Comparison of ENCODE assay signal across 12 cellular contexts in the genomic region with DNA sequence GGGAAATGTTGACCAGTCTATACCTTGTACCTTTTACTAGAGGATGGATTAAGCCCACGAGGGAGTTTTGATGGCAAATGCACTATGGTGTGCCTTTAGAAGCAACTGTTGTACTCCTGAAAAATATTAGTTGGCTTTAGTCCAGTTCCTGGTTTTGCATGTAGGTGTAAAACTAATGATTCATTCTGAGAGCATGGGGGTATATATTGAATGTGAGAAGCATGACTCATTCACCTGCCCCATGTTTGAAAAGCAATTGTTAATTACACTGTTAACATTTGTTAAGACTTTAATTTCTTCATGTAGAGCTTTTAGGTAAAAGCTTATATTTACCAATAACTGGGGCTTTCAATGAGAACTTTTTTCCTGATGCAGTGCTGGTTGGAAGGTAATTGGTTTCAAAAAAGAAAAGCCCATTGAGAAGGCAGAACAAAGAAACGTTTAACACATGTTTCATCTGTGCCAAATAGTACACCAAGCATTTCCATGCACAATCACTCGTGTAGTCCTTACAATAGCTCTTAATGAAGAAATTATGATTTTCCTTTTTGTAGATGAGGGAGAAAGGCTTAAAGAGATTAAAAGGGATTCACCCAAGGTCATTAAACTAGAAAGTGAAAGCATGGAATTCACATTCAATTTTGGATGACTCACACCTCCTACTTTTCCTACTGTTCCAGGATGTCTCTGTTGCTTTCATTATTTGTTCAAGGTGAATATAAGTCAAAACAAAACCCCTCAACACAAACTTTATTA.
DNase-seq lines count a peak whose midpoint lies in the region; ATAC-seq and TF ChIP-seq lines count a peak whose summit lies in the region.
"Had no signal": no experiment of that assay in that cellular context is flagged by ENCODE, and none has a peak within 500 bp of the region (broad histone marks: within the 10 kb centered on the region; RNA-seq: fewer than 3 reads in every experiment).

No MANE protein-coding gene starts in this region.

- no peak for DNase-seq in activated T-cell treated with anti-CD3 and anti-CD28 coated beads, Interleukin-2, amount 50 U/mL, for 4 hours
- DNase-seq in activated T-cell treated with anti-CD3 and anti-CD28 coated beads, Interleukin-2, amount 50 U/mL, for 48 hours: no peak
- DNase-seq in choroid plexus epithelial cell (ENCODE audit: low read depth) (peak; percentile 9), superior temporal gyrus (ENCODE audit: extremely low spot score) (peak; percentile 14), HFFc6 (no peak), NCI-H82 treated with DMSO at 0.1 percent for 48 hours (lab: John Stamatoyannopoulos, UW; ENCODE audit: unreplicated experiment) (no peak)
- DNase-seq in effector CD8-positive, alpha-beta T cell (lab: John Stamatoyannopoulos, UW): no peak
- DNase-seq: amniotic stem cell, glutamatergic neuron, NCI-H82 had no signal

- no peak overlapping the region for H3K4me3 ChIP-seq in choroid plexus epithelial cell (ENCODE audit: low read depth, low read length)

- no peaks in the 10 kb centered on the region for H3K9me3 Mint-ChIP-seq in activated T-cell treated with anti-CD3 and anti-CD28 coated beads, Interleukin-2, amount 50 U/mL, for 4 hours
- peaks cover 4% of the 10 kb centered on the region for H3K9me3 Mint-ChIP-seq in HFFc6
- H3K9me3 Mint-ChIP-seq: nephron had no signal

- no peaks in the 10 kb centered on the region for H3K36me3 Mint-ChIP-seq in activated T-cell treated with anti-CD3 and anti-CD28 coated beads, Interleukin-2, amount 50 U/mL, for 4 hours (ENCODE audit: insufficient read depth)
- no peaks in the 10 kb centered on the region for H3K36me3 Mint-ChIP-seq in HFFc6 (ENCODE audit: low read depth)

- peak; percentile 60 to 66 for ATAC-seq in activated T-cell treated with anti-CD3 and anti-CD28 coated beads, Interleukin-2, amount 50 U/mL, for 4 hours
- ATAC-seq in HG03558 (IDR thresholded peaks at IDR 0.05; ENCODE audit: extremely low read depth, unreplicated experiment): peak; percentile 49

- H3K4me1 Mint-ChIP-seq in activated T-cell treated with anti-CD3 and anti-CD28 coated beads, Interleukin-2, amount 50 U/mL, for 4 hours (ENCODE audit: low read depth): peaks cover 10% of the 10 kb centered on the region
- H3K4me1 Mint-ChIP-seq in HFFc6 (ENCODE audit: low read depth): no peaks in the 10 kb centered on the region
- H3K4me1 Mint-ChIP-seq: nephron had no signal

- H3K27me3 Mint-ChIP-seq in activated T-cell treated with anti-CD3 and anti-CD28 coated beads, Interleukin-2, amount 50 U/mL, for 4 hours (ENCODE audit: low read depth): peaks cover 2% of the 10 kb centered on the region
- H3K27me3 Mint-ChIP-seq in HFFc6 (ENCODE audit: insufficient read depth): no peaks in the 10 kb centered on the region

- H3K27ac Mint-ChIP-seq in HFFc6: no peak overlapping the region
- H3K27ac Mint-ChIP-seq: nephron had no signal

- TF ChIP-seq CTCF in choroid plexus epithelial cell (conservative IDR thresholded peaks at IDR 0.05; ENCODE audit: low read depth, low read length): no peak
- no peak for TF ChIP-seq CTCF in HFFc6 (IDR thresholded peaks at IDR 0.05)

- H3K4me3 Mint-ChIP-seq in activated T-cell treated with anti-CD3 and anti-CD28 coated beads, Interleukin-2, amount 50 U/mL, for 4 hours: no peak overlapping the region
- no peak overlapping the region for H3K4me3 Mint-ChIP-seq in HFFc6
- H3K4me3 Mint-ChIP-seq: nephron had no signal

Comparison
In these comparisons a context has a peak if more than half of its experiments do, and no peak if none do; other contexts are left out.
1. DNase-seq: peak in choroid plexus epithelial cell (single experiment) and superior temporal gyrus (single experiment); none in activated T-cell treated with anti-CD3 and anti-CD28 coated beads, Interleukin-2, amount 50 U/mL, for 4 hours (single experiment), activated T-cell treated with anti-CD3 and anti-CD28 coated beads, Interleukin-2, amount 50 U/mL, for 48 hours (0 of 2), HFFc6 (single experiment), NCI-H82 treated with DMSO at 0.1 percent for 48 hours (single experiment) and effector CD8-positive, alpha-beta T cell (single experiment).